Comparison of ENCODE assay signal across 21 cellular contexts in genomic region chr6:99347804-99348203, GRCh38. TPM values are rescaled to one million over a fixed set of nuclear protein-coding genes. Genes with fewer than 3 reads are reported as not detected.
DNase-seq lines count a peak whose midpoint lies in the region; ATAC-seq, FAIRE-seq and TF ChIP-seq lines count a peak whose summit lies in the region.
"Had no signal": no experiment of that assay in that cellular context is flagged by ENCODE, and none has a peak within 500 bp of the region (broad histone marks: within the 10 kb centered on the region; RNA-seq: fewer than 3 reads in every experiment).

No MANE protein-coding gene starts in this region.

- no peaks in the 10 kb centered on the region for H3K9me3 Mint-ChIP-seq in astrocyte (ENCODE audit: unreplicated experiment)
- H3K9me3 Mint-ChIP-seq: activated CD4-positive, alpha-beta T cell treated with anti-CD3 and anti-CD28 coated beads, Interleukin-2, amount 10 ng/mL, durations not matched to agents 7 days and 5 days; activated naive CD8-positive, alpha-beta T cell treated with anti-CD3 and anti-CD28 coated beads, Interleukin-2, amount 10 ng/mL, durations not matched to agents 7 days and 5 days; activated T-helper 17 cell treated with anti-CD3 and anti-CD28 coated beads, Interleukin-2, amount 50 U/mL, for 72 hours; CD8-positive, alpha-beta T cell; T-helper 1 cell treated with Interleukin-12 subunit alpha and Interleukin-12 subunit beta and Interleukin-4 antibody, amounts not matched to agents 30 μg/mL and 1 μg/mL, for 36 hours had no signal

- H3K36me3 Mint-ChIP-seq in astrocyte (ENCODE audit: low read depth, unreplicated experiment): peaks cover 3% of the 10 kb centered on the region
- H3K36me3 Mint-ChIP-seq: activated naive CD8-positive, alpha-beta T cell treated with anti-CD3 and anti-CD28 coated beads, Interleukin-2, amount 10 ng/mL, durations not matched to agents 7 days and 5 days; CD8-positive, alpha-beta T cell; immature natural killer cell had no signal

- H3K4ac ChIP-seq in mesendoderm (ENCODE audit: low read depth, low read length): no peak overlapping the region

- no peak for ATAC-seq in sciatic nerve
- ATAC-seq: activated T-helper 17 cell treated with anti-CD3 and anti-CD28 coated beads, Interleukin-2, amount 50 U/mL, for 72 hours; body of pancreas; CD8-positive, alpha-beta T cell; Right ventricle myocardium inferior had no signal

- no peak overlapping the region for H2AFZ ChIP-seq in astrocyte (ENCODE audit: low read depth, low read length)

- no peak overlapping the region for H4K5ac ChIP-seq in mesendoderm (ENCODE audit: low read length)

- no peak overlapping the region for H4K8ac ChIP-seq in mesendoderm (ENCODE audit: low read depth, low read length)

- no peaks in the 10 kb centered on the region for H4K20me1 ChIP-seq in astrocyte (ENCODE audit: insufficient read depth, low read length)

- H3K9ac ChIP-seq in astrocyte (ENCODE audit: low read length): no peak overlapping the region
- H3K9ac ChIP-seq in mesendoderm (ENCODE audit: low read length): no peak overlapping the region

- WGBS in mesendoderm (ENCODE audit: extremely low coverage, insufficient coverage, low lambda C conversion rate): no CpG with 5 or more reads among the region's 1 CpG
- WGBS in sigmoid colon, 2 donors: 82 to 83% methylated on average over 1 of the region's 1 CpG

- peaks cover 5% of the 10 kb centered on the region for H3K27me3 Mint-ChIP-seq in astrocyte (ENCODE audit: low read depth, unreplicated experiment)

- H3K9me3 ChIP-seq in HAP-1: no peaks in the 10 kb centered on the region
- H3K9me3 ChIP-seq in astrocyte (ENCODE audit: insufficient read depth, low read depth, low read length): no peaks in the 10 kb centered on the region
- H3K9me3 ChIP-seq in sigmoid colon: no peaks in the 10 kb centered on the region
- H3K9me3 ChIP-seq: body of pancreas, colonic mucosa, ovary, tibial artery had no signal

- peaks cover 7% of the 10 kb centered on the region for H3K79me1 ChIP-seq in mesendoderm (ENCODE audit: low read length)

- H2AK5ac ChIP-seq in mesendoderm (ENCODE audit: low read length): no peak overlapping the region

- no peak overlapping the region for H2BK15ac ChIP-seq in mesendoderm (replicated peaks; ENCODE audit: low read depth)

- no peak for FAIRE-seq in astrocyte (lab: Jason Lieb, UNC)
- FAIRE-seq: HepG2 had no signal

- intact Hi-C loops in sigmoid colon (cut with DNase I) (loop anchor here (2.0 kb wide), 2 partner anchors 13 to 47 kb away; partner anchors contain the start of gene COQ3), sciatic nerve (cut with DNase I) (no loop called here)

- no peak overlapping the region for H3K56ac ChIP-seq in mesendoderm (ENCODE audit: low read length)

- no peaks in the 10 kb centered on the region for H3K27me3 ChIP-seq in HAP-1 (ENCODE audit: low read depth)
- H3K27me3 ChIP-seq in astrocyte (ENCODE audit: insufficient read depth, low read length): no peaks in the 10 kb centered on the region
- H3K27me3 ChIP-seq in mesendoderm (ENCODE audit: insufficient read depth, low read length, poor library complexity): no peaks in the 10 kb centered on the region
- peaks cover 0 to 3% (median 0%) of the 10 kb centered on the region in 3 donors for H3K27me3 ChIP-seq in sigmoid colon
- H3K27me3 ChIP-seq: body of pancreas, ovary, tibial artery had no signal

- H3K4me3 ChIP-seq in HAP-1 (peak overlapping the region; percentile 54), astrocyte (ENCODE audit: insufficient read depth, low read depth, low read length) (no peak overlapping the region), mesendoderm (ENCODE audit: low read length) (no peak overlapping the region), sigmoid colon (peak overlapping the region; percentile 49 to 90 (median 76))
- H3K4me3 ChIP-seq: body of pancreas, colonic mucosa had no signal

- no peak overlapping the region for H2BK120ac ChIP-seq in mesendoderm (ENCODE audit: low read depth, low read length)

- H3K4me1 ChIP-seq in HAP-1 (peaks cover 41% of the 10 kb centered on the region), astrocyte (ENCODE audit: insufficient read depth, low read length) (peaks cover 12% of the 10 kb centered on the region), mesendoderm (ENCODE audit: control insufficient read depth, low read depth, low read length) (peaks cover 5% of the 10 kb centered on the region), sigmoid colon (peaks cover 0 to 47% (median 13%) of the 10 kb centered on the region in 4 donors)

- no peaks in the 10 kb centered on the region for H3K79me2 ChIP-seq in astrocyte (ENCODE audit: insufficient read depth, low read length)
- no peaks in the 10 kb centered on the region for H3K79me2 ChIP-seq in mesendoderm (ENCODE audit: control insufficient read depth, insufficient read depth, low read length)

- H3K4me2 ChIP-seq in astrocyte (ENCODE audit: low read length) (peak overlapping the region; percentile 93), mesendoderm (ENCODE audit: low read length) (no peak overlapping the region)

- H3K18ac ChIP-seq in mesendoderm (ENCODE audit: low read length): no peak overlapping the region

- in situ Hi-C loops in HAP-1 (cut with MboI; ENCODE audit: low sequenced_read_pairs): no loop called here

- no peak overlapping the region for H3K27ac Mint-ChIP-seq in astrocyte (ENCODE audit: unreplicated experiment)
- H3K27ac Mint-ChIP-seq: activated CD4-positive, alpha-beta T cell treated with anti-CD3 and anti-CD28 coated beads, Interleukin-2, amount 10 ng/mL, durations not matched to agents 7 days and 5 days; activated naive CD8-positive, alpha-beta T cell treated with anti-CD3 and anti-CD28 coated beads, Interleukin-2, amount 10 ng/mL, durations not matched to agents 7 days and 5 days; activated T-helper 17 cell treated with anti-CD3 and anti-CD28 coated beads, Interleukin-2, amount 50 U/mL, for 72 hours; CD8-positive, alpha-beta T cell; immature natural killer cell; T-helper 1 cell treated with Interleukin-12 subunit alpha and Interleukin-12 subunit beta and Interleukin-4 antibody, amounts not matched to agents 30 μg/mL and 1 μg/mL, for 36 hours had no signal

- H3K27ac ChIP-seq in astrocyte (ENCODE audit: low read depth, low read length) (no peak overlapping the region), mesendoderm (ENCODE audit: low read depth, low read length) (no peak overlapping the region), sigmoid colon (peak overlapping the region; percentile 92 to 93 (median 93))
- H3K27ac ChIP-seq: colonic mucosa, ovary had no signal

- TF ChIP-seq CTCF in astrocyte (IDR thresholded peaks at IDR 0.05; ENCODE audit: insufficient read depth, low read depth, low read length) (no peak), sigmoid colon (IDR thresholded peaks at IDR 0.05) (no peak)

- H3K36me3 ChIP-seq in HAP-1 (replicated peaks) (no peaks in the 10 kb centered on the region; the same call in 1 of the 2 replicates), astrocyte (ENCODE audit: insufficient read depth, low read length) (no peaks in the 10 kb centered on the region), mesendoderm (ENCODE audit: control insufficient read depth, insufficient read depth, low read length) (no peaks in the 10 kb centered on the region), sigmoid colon (no peaks in the 10 kb centered on the region)
- H3K36me3 ChIP-seq: colonic mucosa, ovary, tibial artery had no signal

- no peak overlapping the region for H2BK5ac ChIP-seq in mesendoderm (ENCODE audit: low read length)

- no peak for TF ChIP-seq EP300 in sigmoid colon (IDR thresholded peaks at IDR 0.05)

- H3K4me3 Mint-ChIP-seq in astrocyte (ENCODE audit: unreplicated experiment): peak overlapping the region; percentile 85
- H3K4me3 Mint-ChIP-seq: activated CD4-positive, alpha-beta T cell treated with anti-CD3 and anti-CD28 coated beads, Interleukin-2, amount 10 ng/mL, durations not matched to agents 7 days and 5 days; activated naive CD8-positive, alpha-beta T cell treated with anti-CD3 and anti-CD28 coated beads, Interleukin-2, amount 10 ng/mL, durations not matched to agents 7 days and 5 days; CD8-positive, alpha-beta T cell; T-helper 1 cell treated with Interleukin-12 subunit alpha and Interleukin-12 subunit beta and Interleukin-4 antibody, amounts not matched to agents 30 μg/mL and 1 μg/mL, for 36 hours had no signal

- peaks cover 11% of the 10 kb centered on the region for H3K4me1 Mint-ChIP-seq in astrocyte (ENCODE audit: low read depth, unreplicated experiment)

- no peak for TF ChIP-seq POLR2A in sigmoid colon (IDR thresholded peaks at IDR 0.05)

- H3K23ac ChIP-seq in mesendoderm (ENCODE audit: low read length): no peak overlapping the region

- DNase-seq in HAP-1 (ENCODE audit: low spot score in 2 of 2) (peak in 1 of 2 experiments; percentile 57), astrocyte (ENCODE audit: low read depth) (no peak), mesendoderm (peak; percentile 20), sigmoid colon (no peak), putamen (ENCODE audit: low spot score) (no peak), NCI-H1436 treated with DMSO at 0.1 percent for 48 hours (lab: John Stamatoyannopoulos, UW) (no peak), sciatic nerve (ENCODE audit: low spot score) (no peak)
- DNase-seq: activated CD4-positive, alpha-beta T cell treated with anti-CD3 and anti-CD28 coated beads, Interleukin-2, amount 10 ng/mL, durations not matched to agents 7 days and 5 days; activated naive CD8-positive, alpha-beta T cell treated with anti-CD3 and anti-CD28 coated beads, Interleukin-2, amount 10 ng/mL, durations not matched to agents 7 days and 5 days; CD8-positive, alpha-beta T cell; colonic mucosa; immature natural killer cell; NCI-H1105; ovary; stimulated activated naive CD4-positive, alpha-beta T cell; tibial artery had no signal

RNA-seq across cellular contexts. Expression of gene FAXC, which starts 1.7 kb away (rescaled TPM):
- 7.4 and 9.9 TPM in 2 replicates for total RNA-seq in astrocyte
- 12.4 TPM for polyA plus RNA-seq in mesendoderm (2013, experiment 1 of 2)
- 13.4 TPM for polyA plus RNA-seq in mesendoderm (2013, experiment 2 of 2)
- total RNA-seq in sigmoid colon: 10 to 100 TPM; 23.1 to 54.0 (median 39.0) TPM
- 1 to 10 TPM in 2 of 3 donors, under 1 TPM in 1; under 0.01 to 2.3 (median 1.4) TPM for polyA plus RNA-seq in sigmoid colon
- total RNA-seq in sciatic nerve: 0.49 TPM
- total RNA-seq: activated naive CD8-positive, alpha-beta T cell treated with anti-CD3 and anti-CD28 coated beads, Interleukin-2, amount 10 ng/mL, durations not matched to agents 7 days and 5 days; CD8-positive, alpha-beta T cell; Right ventricle myocardium inferior had no signal
- polyA plus RNA-seq: immature natural killer cell had no signal

RNA-seq across cellular contexts. Expression of gene COQ3, which starts 46.2 kb away (rescaled TPM):
- 3.7 and 5.0 TPM in 2 replicates for total RNA-seq in astrocyte
- polyA plus RNA-seq in mesendoderm (2013, experiment 1 of 2): 22.5 TPM
- 21.9 TPM for polyA plus RNA-seq in mesendoderm (2013, experiment 2 of 2)
- total RNA-seq in sigmoid colon: 1 to 10 TPM; 3.0 to 7.9 (median 7.4) TPM
- polyA plus RNA-seq in sigmoid colon: 10 to 100 TPM; 10.5 to 13.2 (median 12.6) TPM
- total RNA-seq in sciatic nerve: 5.3 TPM

Comparison
In these comparisons a context has a peak if more than half of its experiments do, and no peak if none do; other contexts are left out.
1. H3K4me3 ChIP-seq: peak in HAP-1 (single experiment) and sigmoid colon (4 of 4); none in astrocyte (single experiment) and mesendoderm (single experiment).
2. H3K27ac ChIP-seq: peak in sigmoid colon (4 of 4); none in astrocyte (single experiment) and mesendoderm (single experiment).